ENCODE assay signal across 27 cellular contexts in genomic region chr13:87524775-87525174, GRCh38.
"Had no signal": no experiment of that assay in that cellular context is flagged by ENCODE, and none has a peak within 500 bp of the region (broad histone marks: within the 10 kb centered on the region; RNA-seq: fewer than 3 reads in every experiment).

No MANE protein-coding gene starts in this region.

- H3K27ac ChIP-seq: colonic mucosa, epithelial cell of prostate, foreskin keratinocyte, gastroesophageal sphincter, ovary, psoas muscle, sigmoid colon, thoracic aorta, upper lobe of left lung had no signal

- H3K4me3 ChIP-seq: colonic mucosa, gastroesophageal sphincter, lung, ovary, psoas muscle, sigmoid colon, thoracic aorta, tibial nerve, upper lobe of left lung had no signal

- FAIRE-seq: keratinocyte, urothelium cell line had no signal

- H3K9me3 ChIP-seq: colonic mucosa, gastroesophageal sphincter, ovary, psoas muscle, thoracic aorta, tibial nerve had no signal

- H3K4me1 ChIP-seq: colonic mucosa, gastroesophageal sphincter, psoas muscle, sigmoid colon, tibial nerve, upper lobe of left lung had no signal

- H3K27me3 ChIP-seq: colonic mucosa, foreskin keratinocyte, gastroesophageal sphincter, ovary, sigmoid colon, tibial nerve, upper lobe of left lung had no signal

- H3K36me3 ChIP-seq: colonic mucosa, gastroesophageal sphincter, ovary, sigmoid colon, thoracic aorta, tibial nerve, upper lobe of left lung had no signal

- ATAC-seq: esophagus mucosa; foreskin keratinocyte; gastroesophageal sphincter; left lobe of liver; natural killer cell; psoas muscle; right cardiac atrium; stimulated activated memory B cell treated with anti-CD40 and anti-IgM and Interleukin-4, amounts not matched to agents 10 μg/mL and 1 μg/mL and 100 μg/mL, for 72 hours; stimulated activated naive CD8-positive, alpha-beta T cell treated with anti-CD3 and anti-CD28 coated beads, Interleukin-15, Interleukin-2, amounts not matched to agents 100 U/mL and 50 U/mL, for 24 hours had no signal

- DNase-seq: colonic mucosa; effector CD8-positive, alpha-beta T cell; endodermal cell; glutamatergic neuron; natural killer cell; occipital lobe; ovary; posterior cingulate gyrus; psoas muscle; right cardiac atrium; sigmoid colon; stimulated activated CD4-positive, alpha-beta T cell treated with anti-CD3 and anti-CD28 coated beads, Interleukin-2, amount 100 ng/mL, for 24 hours; stimulated activated CD4-positive, alpha-beta T cell treated with anti-CD3 and anti-CD28 coated beads, Interleukin-4, amount 100 ng/mL, for 24 hours; stimulated activated naive CD8-positive, alpha-beta T cell treated with anti-CD3 and anti-CD28 coated beads, Interleukin-15, Interleukin-2, amounts not matched to agents 100 U/mL and 50 U/mL, for 24 hours; substantia nigra; upper lobe of left lung had no signal
